26 cellular contexts compared by ENCODE assay signal in the genomic region with DNA sequence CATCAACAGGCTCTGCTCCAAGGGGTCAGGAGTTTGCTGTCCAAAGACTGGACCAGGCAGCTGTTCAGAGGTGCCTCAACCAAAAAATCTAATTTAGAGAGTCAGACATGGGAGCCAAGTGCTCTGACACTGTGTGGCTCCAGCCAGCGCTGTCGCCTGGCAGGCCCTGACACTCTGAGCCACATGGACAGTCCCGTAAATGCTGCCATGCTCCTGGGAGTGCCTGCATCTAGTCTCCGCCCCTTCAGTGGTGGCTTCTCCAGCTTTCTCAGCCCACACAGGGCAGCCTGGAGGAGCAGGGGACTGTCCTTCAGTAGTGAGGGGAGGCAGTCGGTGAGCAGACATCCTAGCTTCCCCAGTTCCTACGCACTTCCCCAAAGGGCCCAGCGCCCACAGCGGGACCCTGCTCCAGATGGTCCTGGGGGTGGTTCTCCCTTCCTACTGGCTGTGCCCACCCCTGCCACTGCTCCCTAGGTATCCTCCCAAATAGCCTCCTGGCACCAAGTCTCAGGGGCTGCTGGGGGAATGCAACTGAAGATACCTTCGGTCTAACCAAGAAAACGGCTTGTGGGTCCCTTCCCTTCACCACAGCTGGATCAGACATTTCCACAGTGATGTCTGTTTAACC.
DNase-seq lines count a peak whose midpoint lies in the region; ATAC-seq, FAIRE-seq and TF ChIP-seq lines count a peak whose summit lies in the region.
"Had no signal": no experiment of that assay in that cellular context is flagged by ENCODE, and none has a peak within 500 bp of the region (broad histone marks: within the 10 kb centered on the region; RNA-seq: fewer than 3 reads in every experiment).

No MANE protein-coding gene starts in this region.

- no peaks in the 10 kb centered on the region; the same call in 2 of the 3 replicates for H3K9me3 Mint-ChIP-seq in GM23338
- H3K9me3 Mint-ChIP-seq: CD4-positive, alpha-beta T cell had no signal

- H3K4me2 ChIP-seq in GM23338 (no peak overlapping the region), H1 (ENCODE audit: insufficient read depth in 1 of 2, low read depth in 2 of 2, low read length in 2 of 2) (no peak overlapping the region), neuronal stem cell (ENCODE audit: insufficient read depth, low read length, poor library complexity, severe bottlenecking) (no peak overlapping the region)
- H3K4me2 ChIP-seq: A549; BLaER1 treated with 17β-estradiol and CSF1 and Interleukin-3, amounts not matched to agents 10 nM and 100 nM had no signal

- WGBS in H1 (ENCODE audit: extremely low coverage in 1 of 2, insufficient coverage in 1 of 2, insufficient read length in 1 of 2, insufficient replicate concordance in 2 of 2, low coverage in 1 of 2, low lambda C conversion rate in 2 of 2, missing lambda C conversion rate in 1 of 2), 2 experiments: 91% methylated on average over 10 of the region's 10 CpGs; no CpG with 5 or more reads in 1 of the 2 experiments
- WGBS in neuronal stem cell (ENCODE audit: extremely low coverage in 2 of 2, insufficient read length in 2 of 2, insufficient replicate concordance in 1 of 2), 2 donors: no CpG with 5 or more reads among the region's 10 CpGs

- peak; percentile 32; the same call in 2 of the 3 replicates for ATAC-seq in GM23338
- ATAC-seq in upper lobe of right lung: peak; percentile 29
- ATAC-seq in GM21515 (IDR thresholded peaks at IDR 0.05; ENCODE audit: unreplicated experiment): no peak
- ATAC-seq: A549, GM12878, HCT116 had no signal

- H3K9ac ChIP-seq in H1 (replicated peaks in 1 of 4; ENCODE audit: extremely low read depth in 1 of 4, low read depth in 3 of 4, low read length in 3 of 4) (no peak overlapping the region), neuronal stem cell (ENCODE audit: low read depth, low read length, poor library complexity) (no peak overlapping the region)
- H3K9ac ChIP-seq: BLaER1 treated with 17β-estradiol and CSF1 and Interleukin-3, amounts not matched to agents 10 nM and 100 nM had no signal

- no peak overlapping the region for H3K56ac ChIP-seq in H1 (replicated peaks; ENCODE audit: insufficient read length, low read depth, low read length)

- no peak overlapping the region for H4K91ac ChIP-seq in H1 (replicated peaks; ENCODE audit: insufficient read length, low read length)
- no peak overlapping the region for H4K91ac ChIP-seq in neuronal stem cell (ENCODE audit: low read depth, low read length, poor library complexity)

- no peak overlapping the region for H2BK20ac ChIP-seq in H1 (ENCODE audit: low read length)

- H3K36me3 ChIP-seq in GM23338 (ENCODE audit: insufficient read depth) (no peaks in the 10 kb centered on the region), H1 (ENCODE audit: control insufficient read depth in 2 of 4, insufficient read depth in 4 of 4, low read length in 3 of 4) (peaks cover 0 to 5% (median 0%) of the 10 kb centered on the region in 4 experiments; a peak in 2 of 8 replicates), neuronal stem cell (replicated peaks in 1 of 2; ENCODE audit: control insufficient read depth in 2 of 2, insufficient read depth in 2 of 2, low read length in 2 of 2) (peaks cover 8 to 73% of the 10 kb centered on the region in 2 donors), upper lobe of right lung (no peaks in the 10 kb centered on the region)
- H3K36me3 ChIP-seq: BLaER1 treated with 17β-estradiol and CSF1 and Interleukin-3, amounts not matched to agents 10 nM and 100 nM had no signal

- H2BK120ac ChIP-seq in H1 (replicated peaks; ENCODE audit: low read depth, low read length) (no peak overlapping the region), neuronal stem cell (ENCODE audit: low read depth, low read length) (no peak overlapping the region)

- no peaks in the 10 kb centered on the region for H4K20me1 ChIP-seq in GM23338 (replicated peaks; ENCODE audit: insufficient read depth)
- peaks cover 0 to 2% of the 10 kb centered on the region in 2 experiments for H4K20me1 ChIP-seq in H1 (replicated peaks in 1 of 2; ENCODE audit: control insufficient read depth in 1 of 2, insufficient read depth in 2 of 2, low read length in 2 of 2)
- H4K20me1 ChIP-seq: BLaER1 treated with 17β-estradiol and CSF1 and Interleukin-3, amounts not matched to agents 10 nM and 100 nM had no signal

- CTCF ChIA-PET in H1 (lab: Charles Lee; ENCODE audit: partially characterized antibody): no interaction called here

- TF ChIP-seq RAD21 in H1 (IDR thresholded peaks at IDR 0.05 in 1 of 2, conservative IDR thresholded peaks at IDR 0.05 in 1 of 2; ENCODE audit: low read depth in 2 of 2, low read length in 2 of 2): no peak

- H3K27ac ChIP-seq in GM23338 (ENCODE audit: low read depth): no peak overlapping the region
- H3K27ac ChIP-seq in H1 (ENCODE audit: low read depth, low read length): no peak overlapping the region
- H3K27ac ChIP-seq in neuronal stem cell (replicated peaks; ENCODE audit: low read length): no peak overlapping the region
- H3K27ac ChIP-seq in upper lobe of right lung: no peak overlapping the region
- H3K27ac ChIP-seq: A549; BLaER1 treated with 17β-estradiol and CSF1 and Interleukin-3, amounts not matched to agents 10 nM and 100 nM had no signal

- H3F3A ChIP-seq in GM23338 (replicated peaks; ENCODE audit: low read depth): no peaks in the 10 kb centered on the region

- H3K14ac ChIP-seq in H1 (ENCODE audit: insufficient read length) (no peak overlapping the region), neuronal stem cell (ENCODE audit: low read length) (no peak overlapping the region)

- no peak for TF ChIP-seq EP300 in H1 (IDR thresholded peaks at IDR 0.05; ENCODE audit: borderline replicate concordance in 1 of 2, low read depth in 2 of 2, low read length in 2 of 2)

- no peaks in the 10 kb centered on the region for H3K9me2 ChIP-seq in GM23338 (ENCODE audit: insufficient read depth)

- no peak overlapping the region for H2BK12ac ChIP-seq in H1 (ENCODE audit: low read depth, low read length)
- peak overlapping the region; percentile 28 for H2BK12ac ChIP-seq in neuronal stem cell (ENCODE audit: low read length)

- H3K79me2 ChIP-seq in GM23338 (replicated peaks; ENCODE audit: insufficient read depth) (no peaks in the 10 kb centered on the region), H1 (ENCODE audit: control insufficient read depth in 1 of 2, insufficient read depth in 2 of 2, low read length in 2 of 2) (no peaks in the 10 kb centered on the region)

- no peaks in the 10 kb centered on the region for H3K27me3 ChIP-seq in GM23338 (ENCODE audit: insufficient read depth)
- no peaks in the 10 kb centered on the region for H3K27me3 ChIP-seq in H1 (replicated peaks in 1 of 4; ENCODE audit: control insufficient read depth in 3 of 4, extremely low read depth in 1 of 4, insufficient read depth in 3 of 4, low read length in 3 of 4)
- no peaks in the 10 kb centered on the region for H3K27me3 ChIP-seq in neuronal stem cell (ENCODE audit: control insufficient read depth in 3 of 3, insufficient read depth in 3 of 3, low read depth in 1 of 3, low read length in 3 of 3)
- no peaks in the 10 kb centered on the region for H3K27me3 ChIP-seq in upper lobe of right lung
- H3K27me3 ChIP-seq: BE2C; BLaER1 treated with 17β-estradiol and CSF1 and Interleukin-3, amounts not matched to agents 10 nM and 100 nM had no signal

- H2AK5ac ChIP-seq in H1 (ENCODE audit: low read depth, low read length) (no peak overlapping the region), neuronal stem cell (ENCODE audit: low read depth, low read length) (no peak overlapping the region)

- no peaks in the 10 kb centered on the region for H3K27me3 Mint-ChIP-seq in GM23338 (ENCODE audit: insufficient read depth, low read depth, poor library complexity)

- H3K4me1 ChIP-seq in GM23338 (ENCODE audit: insufficient read depth) (no peaks in the 10 kb centered on the region), H1 (replicated peaks in 1 of 4; ENCODE audit: control insufficient read depth in 3 of 4, insufficient read depth in 4 of 4, low read length in 3 of 4) (no peaks in the 10 kb centered on the region), neuronal stem cell (ENCODE audit: control insufficient read depth in 2 of 2, insufficient read depth in 1 of 2, low read depth in 1 of 2, low read length in 2 of 2) (peaks cover 0 to 1% of the 10 kb centered on the region in 2 donors), upper lobe of right lung (no peaks in the 10 kb centered on the region)
- H3K4me1 ChIP-seq: A549; BE2C; BLaER1 treated with 17β-estradiol and CSF1 and Interleukin-3, amounts not matched to agents 10 nM and 100 nM had no signal

- POLR2A ChIA-PET in H1 (lab: Charles Lee; ENCODE audit: partially characterized antibody): interaction anchor here (0.6 kb wide), 1 partner anchor 653 kb away, joined by 3 read pairs; no protein-coding TSS in a partner anchor

- H3K18ac ChIP-seq in H1 (ENCODE audit: extremely low read depth, low read length): no peak overlapping the region
- H3K18ac ChIP-seq in neuronal stem cell (ENCODE audit: low read length): no peak overlapping the region

- FAIRE-seq in H1 (lab: Jason Lieb, UNC): no peak
- FAIRE-seq: A549, D721Med, GM12878, GM19239 had no signal

- H2BK15ac ChIP-seq in H1 (ENCODE audit: low read length) (no peak overlapping the region), neuronal stem cell (ENCODE audit: low read length) (no peak overlapping the region)

- H3K4me1 Mint-ChIP-seq in GM23338: peaks cover 13% of the 10 kb centered on the region
- H3K4me1 Mint-ChIP-seq: CD14-positive monocyte; CD8-positive, alpha-beta memory T cell had no signal

- H2BK5ac ChIP-seq in H1 (ENCODE audit: low read depth, low read length) (no peak overlapping the region), neuronal stem cell (ENCODE audit: low read length) (no peak overlapping the region)

- no peaks in the 10 kb centered on the region for H3K23me2 ChIP-seq in H1 (ENCODE audit: low read depth, low read length)

- H3K23ac ChIP-seq in H1 (ENCODE audit: insufficient read length) (no peak overlapping the region), neuronal stem cell (ENCODE audit: low read depth, low read length, poor library complexity) (no peak overlapping the region)

- no peak overlapping the region for H2AFZ ChIP-seq in GM23338
- no peak overlapping the region for H2AFZ ChIP-seq in H1 (ENCODE audit: low read length)
- no peak overlapping the region for H2AFZ ChIP-seq in neuronal stem cell (ENCODE audit: low read length)

- H4K5ac ChIP-seq in H1 (ENCODE audit: insufficient read length, low read depth, low read length): no peak overlapping the region

- H3K79me1 ChIP-seq in H1 (ENCODE audit: low read depth, low read length) (no peaks in the 10 kb centered on the region), neuronal stem cell (ENCODE audit: low read depth, low read length) (no peaks in the 10 kb centered on the region)

- H3K9me3 ChIP-seq in H1 (ENCODE audit: insufficient read depth in 2 of 2, low read depth in 1 of 2, low read length in 1 of 2) (peaks cover 18 to 19% of the 10 kb centered on the region in 2 experiments), neuronal stem cell (replicated peaks in 1 of 2; ENCODE audit: control insufficient read depth in 2 of 2, insufficient read depth in 1 of 2, low read depth in 1 of 2, low read length in 2 of 2) (peaks cover 0 to 9% of the 10 kb centered on the region in 2 donors), upper lobe of right lung (no peaks in the 10 kb centered on the region)
- H3K9me3 ChIP-seq: A549; BE2C; BLaER1 treated with 17β-estradiol and CSF1 and Interleukin-3, amounts not matched to agents 10 nM and 100 nM had no signal

- H4K8ac ChIP-seq in H1 (ENCODE audit: extremely low read depth, insufficient read depth, low read length) (peak overlapping the region; percentile 45; the same call in 1 of the 2 replicates), neuronal stem cell (ENCODE audit: low read depth, low read length) (no peak overlapping the region)

- TF ChIP-seq POLR2A in H1 (IDR thresholded peaks at IDR 0.05; ENCODE audit: control extremely low read depth in 1 of 2, low read depth in 2 of 2, low read length in 2 of 2): no peak

- no peak overlapping the region for H3K4ac ChIP-seq in H1 (replicated peaks; ENCODE audit: insufficient read length, low read depth, low read length)
- H3K4ac ChIP-seq in neuronal stem cell (ENCODE audit: low read length): no peak overlapping the region

- no peak overlapping the region for H3K27ac Mint-ChIP-seq in GM23338
- H3K27ac Mint-ChIP-seq: CD14-positive monocyte; CD4-positive, alpha-beta T cell; CD8-positive, alpha-beta memory T cell had no signal

- TF ChIP-seq CTCF in GM23338 (conservative IDR thresholded peaks at IDR 0.05; ENCODE audit: low read depth in 2 of 2): no peak
- TF ChIP-seq CTCF in H1 (IDR thresholded peaks at IDR 0.05; ENCODE audit: control extremely low read depth in 1 of 3, insufficient read depth in 1 of 3, low read depth in 1 of 3, low read length in 3 of 3): no peak
- TF ChIP-seq CTCF in upper lobe of right lung (IDR thresholded peaks at IDR 0.05): no peak

- peaks cover 13% of the 10 kb centered on the region; the same call in 2 of the 3 replicates for H3K36me3 Mint-ChIP-seq in GM23338 (ENCODE audit: low read depth)
- H3K36me3 Mint-ChIP-seq: CD14-positive monocyte; CD8-positive, alpha-beta memory T cell had no signal

- no peak overlapping the region for H3K4me3 Mint-ChIP-seq in GM23338
- H3K4me3 Mint-ChIP-seq: CD14-positive monocyte; CD4-positive, alpha-beta T cell; CD8-positive, alpha-beta memory T cell had no signal

- intact Hi-C loops in upper lobe of right lung (cut with DNase I): no loop called here

- DNase-seq in GM23338 (ENCODE audit: low spot score): no peak
- DNase-seq in H1 (ENCODE audit: low read depth in 1 of 2, low spot score in 2 of 2): no peak
- no peak for DNase-seq in neuronal stem cell (ENCODE audit: low spot score)
- DNase-seq in upper lobe of right lung: no peak
- DNase-seq in NCI-H1105 (lab: John Stamatoyannopoulos, UW): no peak
- DNase-seq in NCI-H2107 (lab: John Stamatoyannopoulos, UW): no peak
- DNase-seq: 8988T; ACHN; AML-193; BE2C; CD4-positive, alpha-beta T cell; CD8-positive, alpha-beta memory T cell; DMS 273 treated with DMSO at 0.1 percent for 48 hours; DMS79; EL; GDM1; GOT3; H7 had no signal

- H3K4me3 ChIP-seq in GM23338 (no peak overlapping the region), H1 (ENCODE audit: extremely low read depth in 1 of 4, insufficient read depth in 2 of 4, low read depth in 3 of 4, low read length in 4 of 4) (no peak overlapping the region), neuronal stem cell (ENCODE audit: low read length in 2 of 2) (no peak overlapping the region), upper lobe of right lung (no peak overlapping the region)
- H3K4me3 ChIP-seq: A549; BLaER1 treated with 17β-estradiol and CSF1 and Interleukin-3, amounts not matched to agents 10 nM and 100 nM; GM12878 had no signal
